In the genomic region with DNA sequence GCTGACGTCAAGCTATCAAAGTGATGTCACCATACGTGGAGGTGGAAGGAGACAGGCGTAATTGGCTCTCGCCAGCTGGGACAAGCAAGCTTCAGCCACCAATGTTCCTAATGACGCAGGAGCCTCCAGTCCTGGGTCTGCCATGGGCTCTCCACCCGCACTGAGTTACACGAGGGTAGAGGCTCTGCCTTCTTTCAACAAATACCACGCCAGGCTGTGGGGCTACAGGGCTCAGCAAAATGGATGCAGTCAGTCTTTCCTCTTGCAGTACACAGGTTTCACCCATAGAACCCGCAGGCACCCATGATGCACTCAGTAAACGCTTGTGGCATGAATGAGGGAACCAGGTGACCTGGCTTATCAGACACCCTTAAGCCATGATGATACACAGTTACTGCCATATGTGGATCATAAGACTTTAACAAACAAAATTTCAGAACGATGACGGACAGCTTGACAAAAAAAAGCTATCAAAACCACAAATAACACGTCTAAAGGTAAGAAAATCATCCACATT, we compare ENCODE assay signal across 1 cellular context.
TF ChIP-seq lines count a peak whose summit lies in the region.

No MANE protein-coding gene starts in this region.

TF ChIP-seq in HCT116, 20 proteins besides CTCF, POLR2A, EP300 and RAD21:
- TF ChIP-seq MAX (IDR thresholded peaks at IDR 0.05) (no peak), SIN3A (IDR thresholded peaks at IDR 0.05; ENCODE audit: low read depth) (no peak), SRF (IDR thresholded peaks at IDR 0.05; ENCODE audit: low read depth) (no peak), EZH2phosphoT487 (IDR thresholded peaks at IDR 0.05; ENCODE audit: borderline replicate concordance) (no peak), SP1 (IDR thresholded peaks at IDR 0.05; ENCODE audit: low read depth) (no peak), ZNF274 (IDR thresholded peaks at IDR 0.05; ENCODE audit: low read depth, low read length) (no peak), JUND (IDR thresholded peaks at IDR 0.05) (no peak), POLR2AphosphoS5 (IDR thresholded peaks at IDR 0.05; ENCODE audit: low read depth, low read length) (no peak), ZBTB33 (IDR thresholded peaks at IDR 0.05; ENCODE audit: extremely low read depth, insufficient replicate concordance, low read length) (no peak), CEBPB (IDR thresholded peaks at IDR 0.05; ENCODE audit: low read depth) (no peak), YY1 (IDR thresholded peaks at IDR 0.05; ENCODE audit: extremely low read depth, insufficient replicate concordance, low read depth, low read length) (no peak), ZFX (IDR thresholded peaks at IDR 0.05) (no peak), EZH2 (IDR thresholded peaks at IDR 0.05) (no peak), FOSL1 (IDR thresholded peaks at IDR 0.05; ENCODE audit: low read depth) (no peak), REST (IDR thresholded peaks at IDR 0.05; ENCODE audit: low read depth) (no peak), TCF7L2 (IDR thresholded peaks at IDR 0.05; ENCODE audit: borderline replicate concordance, extremely low read depth, insufficient read depth, insufficient read length) (no peak), CBX3 (IDR thresholded peaks at IDR 0.05; ENCODE audit: low read depth) (no peak)
